In the genomic region with DNA sequence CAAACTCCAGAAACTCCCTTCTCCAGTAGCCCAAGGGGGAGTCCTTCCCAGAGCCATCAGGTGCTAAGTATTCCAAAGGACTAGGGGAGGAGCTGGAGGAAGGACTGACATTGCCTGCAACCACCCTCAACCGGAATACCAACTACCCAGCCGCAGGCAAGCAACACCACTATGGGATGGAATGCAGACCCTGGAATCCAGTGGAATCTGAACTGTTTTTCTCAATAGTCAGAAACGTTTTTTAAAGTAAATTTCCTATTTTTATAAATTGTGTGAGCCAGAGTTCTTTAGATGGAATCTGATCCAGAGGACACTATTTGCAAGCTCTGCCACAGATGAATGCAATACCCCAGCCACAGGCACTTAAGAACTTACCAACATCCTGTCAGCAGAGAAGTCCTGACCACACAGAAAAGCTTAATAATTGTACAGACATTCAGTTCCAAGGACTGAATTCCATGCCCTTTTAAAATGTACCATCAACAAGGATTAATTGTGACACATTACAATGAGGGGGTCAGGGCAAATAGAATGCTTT, we compare ENCODE assay signal across 12 cellular contexts.
DNase-seq lines count a peak whose midpoint lies in the region; ATAC-seq and TF ChIP-seq lines count a peak whose summit lies in the region.
"Had no signal": no experiment of that assay in that cellular context is flagged by ENCODE, and none has a peak within 500 bp of the region (broad histone marks: within the 10 kb centered on the region; RNA-seq: fewer than 3 reads in every experiment).

No MANE protein-coding gene starts in this region.

- H3K9me3 ChIP-seq in neural progenitor cell (ENCODE audit: low read depth), result no peaks in the 10 kb centered on the region
- H3K9me3 ChIP-seq: pancreas, vagina had no signal

- no peak overlapping the region for H3K4me3 Mint-ChIP-seq in neural progenitor cell
- H3K4me3 Mint-ChIP-seq: brain had no signal

- H3F3A ChIP-seq in neural progenitor cell (ENCODE audit: low read depth), result no peaks in the 10 kb centered on the region

- peak; percentile 71 for DNase-seq in EL
- DNase-seq in NB4 (ENCODE audit: low read depth), result peak; percentile 39
- DNase-seq in fibroblast of gingiva (ENCODE audit: low read depth), result peak; percentile 96
- peak; percentile 5 for DNase-seq in neural progenitor cell (ENCODE audit: low spot score)
- DNase-seq in HuH-7.5 (ENCODE audit: low spot score), result no peak
- no peak for DNase-seq in left lobe of liver (ENCODE audit: low spot score)
- no peak for DNase-seq in activated effector memory CD4-positive, alpha-beta T cell treated with Interleukin-2 at 50 U/mL for 16 hours
- DNase-seq in NCI-H2029 (lab: John Stamatoyannopoulos, UW), result no peak
- DNase-seq: pancreas had no signal

- no peak overlapping the region for H3K4me2 ChIP-seq in neural progenitor cell
- H3K4me2 ChIP-seq: hepatocyte had no signal

- H3K4me3 ChIP-seq in NB4 (ENCODE audit: low read depth, low read length) (no peak overlapping the region), neural progenitor cell (no peak overlapping the region)
- H3K4me3 ChIP-seq: hepatocyte, pancreas, vagina had no signal

- no peaks in the 10 kb centered on the region for H3K4me1 ChIP-seq in neural progenitor cell
- H3K4me1 ChIP-seq: pancreas had no signal

- H3K27me3 Mint-ChIP-seq in neural progenitor cell (ENCODE audit: insufficient read depth, low read depth), result no peaks in the 10 kb centered on the region
- H3K27me3 Mint-ChIP-seq: brain had no signal

- TF ChIP-seq CTCF in NB4 (IDR thresholded peaks at IDR 0.05; ENCODE audit: low read depth, low read length), result no peak
- no peak for TF ChIP-seq CTCF in neural progenitor cell (IDR thresholded peaks at IDR 0.05)

- H3K36me3 Mint-ChIP-seq in neural progenitor cell, result peaks cover 28% of the 10 kb centered on the region

- H3K27me3 ChIP-seq in neural progenitor cell, result no peaks in the 10 kb centered on the region
- H3K27me3 ChIP-seq: hepatocyte, pancreas, vagina had no signal

- no peaks in the 10 kb centered on the region for H4K20me1 ChIP-seq in neural progenitor cell (ENCODE audit: low read depth)

- H3K9ac ChIP-seq in neural progenitor cell, result no peak overlapping the region

- TF ChIP-seq POLR2A in NB4 (IDR thresholded peaks at IDR 0.05; ENCODE audit: extremely low read depth, insufficient read length), result no peak

- H3K79me2 ChIP-seq in neural progenitor cell (ENCODE audit: low read depth), result no peaks in the 10 kb centered on the region
- H3K79me2 ChIP-seq: hepatocyte had no signal

- H2AFZ ChIP-seq in neural progenitor cell (replicated peaks), result no peak overlapping the region
- H2AFZ ChIP-seq: hepatocyte had no signal

- ATAC-seq in left lobe of liver, result no peak
- ATAC-seq: pancreas had no signal

- H3K4me1 Mint-ChIP-seq in neural progenitor cell, result no peaks in the 10 kb centered on the region

- H3K27ac Mint-ChIP-seq in neural progenitor cell, result no peak overlapping the region

- H3K9me3 Mint-ChIP-seq in neural progenitor cell, result no peaks in the 10 kb centered on the region
- H3K9me3 Mint-ChIP-seq: brain had no signal

- H3K27ac ChIP-seq in neural progenitor cell, result no peak overlapping the region
- H3K27ac ChIP-seq: hepatocyte, pancreas, vagina had no signal

- H3K36me3 ChIP-seq in neural progenitor cell, result no peaks in the 10 kb centered on the region

Comparison
In these comparisons a context has a peak if more than half of its experiments do, and no peak if none do; other contexts are left out.
1. DNase-seq: peak in EL (single experiment), NB4 (single experiment), fibroblast of gingiva (single experiment) and neural progenitor cell (single experiment); none in HuH-7.5 (single experiment), left lobe of liver (single experiment), activated effector memory CD4-positive, alpha-beta T cell treated with Interleukin-2 at 50 U/mL for 16 hours (single experiment) and NCI-H2029 (single experiment).